8 cellular contexts compared by ENCODE assay signal in the genomic region with DNA sequence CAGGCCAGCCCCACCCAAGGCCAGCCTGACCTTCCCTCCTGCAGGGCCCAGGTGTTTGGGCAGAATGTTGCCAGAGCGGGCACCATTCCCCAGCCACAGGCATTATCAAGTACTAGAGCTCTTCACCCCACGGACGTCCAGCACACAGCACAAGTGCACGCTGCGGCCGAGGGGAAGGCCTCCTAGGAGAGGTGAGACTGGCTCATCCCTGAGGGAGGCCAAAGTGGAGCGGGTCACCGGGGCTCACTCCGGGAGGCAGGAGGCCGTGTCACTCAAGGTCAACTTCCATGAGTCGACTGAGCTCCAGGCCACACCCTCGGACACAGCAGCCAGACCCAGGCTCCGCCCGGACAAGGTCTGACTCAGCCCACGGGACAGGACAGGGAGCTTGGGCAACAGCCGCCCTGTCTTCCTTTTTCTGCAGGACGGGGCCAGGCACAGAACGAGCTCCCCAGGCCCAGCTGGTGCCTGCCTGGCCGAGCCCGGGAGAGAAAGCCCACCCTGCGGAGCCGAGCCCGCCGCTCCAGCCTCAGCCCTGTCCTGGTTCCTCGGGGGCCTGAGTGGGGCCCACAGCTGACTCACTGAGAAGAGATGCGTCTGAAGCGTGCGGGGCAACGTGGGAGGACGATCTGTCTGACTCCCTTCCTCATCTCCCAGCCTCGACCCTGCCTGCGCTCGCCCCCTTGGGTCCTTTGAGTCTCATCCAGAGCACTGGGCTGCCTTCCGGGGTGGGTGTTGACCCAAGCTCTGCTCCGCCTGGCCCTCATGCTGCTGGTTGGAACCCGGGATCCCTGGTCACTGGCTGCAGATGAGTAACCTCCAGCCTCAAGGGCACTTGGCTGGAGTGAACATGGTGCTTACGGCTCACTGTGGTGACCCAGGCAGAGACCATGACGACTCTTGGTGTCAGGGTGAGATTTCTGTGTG. TPM values are rescaled to one million over a fixed set of nuclear protein-coding genes. Genes with fewer than 3 reads are reported as not detected.
DNase-seq lines count a peak whose midpoint lies in the region; ATAC-seq and TF ChIP-seq lines count a peak whose summit lies in the region.

No MANE protein-coding gene starts in this region.

- no peak for TF ChIP-seq RAD21 in HCT116 (IDR thresholded peaks at IDR 0.05; ENCODE audit: low read depth)

- peak overlapping the region; percentile 46 to 58 for H3K4me3 ChIP-seq in HCT116 (replicated peaks in 1 of 2; ENCODE audit: low read depth in 1 of 2, low read length in 2 of 2)
- H3K4me3 ChIP-seq in WERI-Rb-1 (ENCODE audit: low read depth, low read length) = no peak overlapping the region
- H3K4me3 ChIP-seq in right atrium auricular region = peak overlapping the region in 1 of 2 donors; percentile 58
- no peak overlapping the region for H3K4me3 ChIP-seq in smooth muscle cell

- H3K9ac ChIP-seq in HCT116 (ENCODE audit: low read length) = peak overlapping the region; percentile 70
- H3K9ac ChIP-seq in smooth muscle cell (ENCODE audit: low read depth) = peak overlapping the region; percentile 81

- H4K20me1 ChIP-seq in HCT116 (ENCODE audit: insufficient read depth) (no peaks in the 10 kb centered on the region), smooth muscle cell (ENCODE audit: low read depth) (no peaks in the 10 kb centered on the region)

- intact Hi-C loops in HCT116 (cut with micrococcal nuclease) = no loop called here

- POLR2A ChIA-PET in HCT116 (lab: Charles Lee) = interaction anchor here (0.6 to 1.8 kb wide), 3 partner anchors 13 to 84 kb away, joined by 3 to 6 read pairs (median 3); partner anchors contain the start of genes ATP5ME and MYL5

- ATAC-seq in HCT116 (peak; percentile 86), GM19463 (IDR thresholded peaks at IDR 0.05; ENCODE audit: unreplicated experiment) (no peak), HG03135 (IDR thresholded peaks at IDR 0.05; ENCODE audit: unreplicated experiment) (no peak)

- H3K4me2 ChIP-seq in HCT116 (ENCODE audit: low read length) (peak overlapping the region; percentile 85), smooth muscle cell (peak overlapping the region; percentile 91)

- H3K9me2 ChIP-seq in HCT116 (ENCODE audit: insufficient read depth) = no peaks in the 10 kb centered on the region

- TF ChIP-seq CTCF in HCT116 (IDR thresholded peaks at IDR 0.05 in 2 of 3, conservative IDR thresholded peaks at IDR 0.05 in 1 of 3; ENCODE audit: borderline replicate concordance in 1 of 3, insufficient read depth in 1 of 3, low read depth in 2 of 3, low read length in 2 of 3) = no peak
- no peak for TF ChIP-seq CTCF in WERI-Rb-1 (IDR thresholded peaks at IDR 0.05; ENCODE audit: low read depth, low read length)
- no peak for TF ChIP-seq CTCF in right atrium auricular region (IDR thresholded peaks at IDR 0.05)
- TF ChIP-seq CTCF in smooth muscle cell (IDR thresholded peaks at IDR 0.05; ENCODE audit: borderline replicate concordance, insufficient read depth, poor library complexity, severe bottlenecking) = no peak

- H3K79me2 ChIP-seq in HCT116 (ENCODE audit: insufficient read depth, low read length) = peaks cover 4% of the 10 kb centered on the region; the same call in 1 of the 2 replicates
- peaks cover 8% of the 10 kb centered on the region for H3K79me2 ChIP-seq in smooth muscle cell (ENCODE audit: low read depth)

- 31% methylated on average over 37 of the region's 38 CpGs for WGBS in smooth muscle cell (ENCODE audit: low lambda C conversion rate)

- peaks cover 12% of the 10 kb centered on the region for H3F3A ChIP-seq in smooth muscle cell (ENCODE audit: low read depth)

- H3K27me3 ChIP-seq in HCT116 (ENCODE audit: insufficient read depth, low read length) = no peaks in the 10 kb centered on the region
- H3K27me3 ChIP-seq in WERI-Rb-1 (ENCODE audit: insufficient read depth, low read depth, severe bottlenecking) = no peaks in the 10 kb centered on the region
- no peaks in the 10 kb centered on the region for H3K27me3 ChIP-seq in right atrium auricular region
- no peaks in the 10 kb centered on the region for H3K27me3 ChIP-seq in smooth muscle cell (ENCODE audit: low read depth)

- H3K4me1 ChIP-seq in HCT116 (ENCODE audit: control insufficient read depth in 1 of 2, insufficient read depth in 2 of 2, low read length in 2 of 2) (peaks cover 22 to 42% of the 10 kb centered on the region in 2 experiments), right atrium auricular region (peaks cover 0 to 51% of the 10 kb centered on the region in 2 donors), smooth muscle cell (ENCODE audit: low read depth) (peaks cover 10% of the 10 kb centered on the region)

- no peaks in the 10 kb centered on the region for H3K9me3 ChIP-seq in HCT116 (ENCODE audit: control insufficient read depth in 1 of 2, insufficient read depth in 1 of 2, low read depth in 1 of 2, low read length in 2 of 2)
- H3K9me3 ChIP-seq in WERI-Rb-1 (ENCODE audit: severe bottlenecking) = no peaks in the 10 kb centered on the region
- H3K9me3 ChIP-seq in right atrium auricular region = no peaks in the 10 kb centered on the region
- no peaks in the 10 kb centered on the region for H3K9me3 ChIP-seq in smooth muscle cell (replicated peaks; ENCODE audit: low read depth)

- TF ChIP-seq POLR2A in HCT116 (IDR thresholded peaks at IDR 0.05; ENCODE audit: borderline replicate concordance, extremely low read depth, insufficient read depth, insufficient read length) = no peak

- no peak overlapping the region for H2AFZ ChIP-seq in HCT116 (ENCODE audit: low read depth, low read length, poor library complexity, severe bottlenecking)
- H2AFZ ChIP-seq in smooth muscle cell (ENCODE audit: low read depth) = no peak overlapping the region

- H3K36me3 ChIP-seq in HCT116 (ENCODE audit: control insufficient read depth in 1 of 2, insufficient read depth in 2 of 2, low read length in 2 of 2) (no peaks in the 10 kb centered on the region), WERI-Rb-1 (no peaks in the 10 kb centered on the region), right atrium auricular region (no peaks in the 10 kb centered on the region), smooth muscle cell (ENCODE audit: low read depth) (no peaks in the 10 kb centered on the region)

- RAD21 ChIA-PET in HCT116 (lab: Charles Lee; ENCODE audit: low non-redundant PET in 1 of 2, low total read pairs in 2 of 2, uncharacterized antibody in 2 of 2, unreplicated experiment in 2 of 2) = no interaction called here

- CTCF ChIA-PET in HCT116 (lab: Charles Lee) = interaction anchor here (0.7 to 1.6 kb wide), 4 partner anchors 9 to 55 kb away, joined by 3 to 8 read pairs (median 4); partner anchors contain the start of genes ATP5ME and MYL5

- TSS peak; percentile 76 for BruUV-seq in HCT116 (replicated peaks; lab: Mats Ljungman, UMichigan)

- peak; percentile 66 for DNase-seq in HCT116 (ENCODE audit: low read depth, low spot score)
- peak; percentile 78 for DNase-seq in WERI-Rb-1
- DNase-seq in right atrium auricular region (ENCODE audit: low spot score) = peak; percentile 97
- DNase-seq in smooth muscle cell (lab: John Stamatoyannopoulos, UW; ENCODE audit: unreplicated experiment) = peak; percentile 69
- DNase-seq in DMS153 (lab: John Stamatoyannopoulos, UW) = no peak
- DNase-seq in central memory CD4-positive, alpha-beta T cell = no peak

- H3K27ac ChIP-seq in HCT116 (ENCODE audit: low read depth, low read length) (peak overlapping the region; percentile 92), WERI-Rb-1 (no peak overlapping the region), right atrium auricular region (peak overlapping the region; percentile 80 to 84), smooth muscle cell (ENCODE audit: low read depth) (peak overlapping the region; percentile 97)

TF ChIP-seq in HCT116, 20 proteins besides CTCF, POLR2A, EP300 and RAD21:
- TF ChIP-seq ZFX (IDR thresholded peaks at IDR 0.05) (0 out of 2 replicates have a peak, but pooled peaks have one; percentile 7), FOSL1 (IDR thresholded peaks at IDR 0.05; ENCODE audit: low read depth) (no peak), EZH2 (IDR thresholded peaks at IDR 0.05) (no peak), POLR2AphosphoS5 (IDR thresholded peaks at IDR 0.05; ENCODE audit: low read depth, low read length) (peak; percentile 71), ELF1 (IDR thresholded peaks at IDR 0.05; ENCODE audit: borderline replicate concordance, low read depth) (no peak)

RNA-seq across cellular contexts. Expression of gene SLC49A3, which starts 1.6 kb away (rescaled TPM):
- total RNA-seq in HCT116 (2021; ENCODE audit: unreplicated experiment) (5.5 TPM), right atrium auricular region (10 to 100 TPM in 1 of 2 donors, 1 to 10 TPM in 1; 10.0 to 12.0 TPM), smooth muscle cell (15.6 and 26.4 TPM in 2 replicates)
- 1.8 and 3.4 TPM in 2 replicates for polyA plus RNA-seq in HCT116 (2012)
- 40.2 and 40.3 TPM in 2 replicates for polyA plus RNA-seq in smooth muscle cell

RNA-seq across cellular contexts. Expression of gene MYL5, which starts 13.0 kb away (rescaled TPM):
- 14.0 TPM for total RNA-seq in HCT116 (2021; ENCODE audit: unreplicated experiment)
- polyA plus RNA-seq in HCT116 (2012) = 7.7 and 9.8 TPM in 2 replicates
- total RNA-seq in right atrium auricular region = 1 to 10 TPM; 3.2 to 3.6 TPM
- 6.8 and 22.1 TPM in 2 replicates for total RNA-seq in smooth muscle cell
- 6.7 and 12.5 TPM in 2 replicates for polyA plus RNA-seq in smooth muscle cell

RNA-seq across cellular contexts. Expression of gene ATP5ME, which starts 13.2 kb away (rescaled TPM):
- total RNA-seq in HCT116 (2021; ENCODE audit: unreplicated experiment) = 330 TPM
- polyA plus RNA-seq in HCT116 (2012) = 766 and 980 TPM in 2 replicates
- total RNA-seq in right atrium auricular region = 100 to 1,000 TPM in 1 of 2 donors, 10 to 100 TPM in 1; 85.1 to 265 TPM
- total RNA-seq in smooth muscle cell = 95.4 and 152 TPM in 2 replicates
- polyA plus RNA-seq in smooth muscle cell = 699 and 733 TPM in 2 replicates

RNA-seq across cellular contexts. Expression of gene PCGF3, which starts 18.3 kb away (rescaled TPM):
- 66.3 TPM for total RNA-seq in HCT116 (2021; ENCODE audit: unreplicated experiment)
- polyA plus RNA-seq in HCT116 (2012) = 53.8 and 62.5 TPM in 2 replicates
- total RNA-seq in right atrium auricular region = 10 to 100 TPM; 17.9 to 22.6 TPM
- 45.4 and 57.5 TPM in 2 replicates for total RNA-seq in smooth muscle cell
- polyA plus RNA-seq in smooth muscle cell = 29.6 and 30.9 TPM in 2 replicates

Comparison
In these comparisons a context has a peak if more than half of its experiments do, and no peak if none do; other contexts are left out.
1. DNase-seq: peak in HCT116 (single experiment), WERI-Rb-1 (single experiment), right atrium auricular region (single experiment) and smooth muscle cell (single experiment); none in DMS153 (single experiment) and central memory CD4-positive, alpha-beta T cell (single experiment).
2. H3K4me3 ChIP-seq: peak in HCT116 (2 of 2); none in WERI-Rb-1 (single experiment) and smooth muscle cell (single experiment).